ENCODE assay signal across 8 cellular contexts in genomic region chr7:66635322-66636252, GRCh38. TPM values are rescaled to one million over a fixed set of nuclear protein-coding genes. Genes with fewer than 3 reads are reported as not detected.
A peak's percentile ranks its signal among the peaks of the same experiment; 100 is the strongest.
DNase-seq lines count a peak whose midpoint lies in the region; ATAC-seq, FAIRE-seq and TF ChIP-seq lines count a peak whose summit lies in the region.
"Not testable (repeated sequence)": the region's sequence is repeated elsewhere in the genome, so short reads cannot be mapped to it uniquely, and the experiment has no call there.

No MANE protein-coding gene starts in this region.

- TF ChIP-seq RAD21 in K562 (CRISPR knock-in tag; conservative IDR thresholded peaks at IDR 0.05 in 1 of 2, IDR thresholded peaks at IDR 0.05 in 1 of 2) = not testable (repeated sequence)

- H3K4me1 ChIP-seq in K562 (replicated peaks in 1 of 2; ENCODE audit: control insufficient read depth in 2 of 2, insufficient read depth in 2 of 2, low read length in 2 of 2) = peaks cover 23 to 25% of the 10 kb centered on the region in 2 experiments

- BruUV-seq in K562 (replicated peaks; lab: Mats Ljungman, UMichigan) = not testable (repeated sequence)

- peak overlapping the region; percentile 7; the same call in 1 of the 2 replicates for H3K4me2 ChIP-seq in K562 (ENCODE audit: insufficient read depth, low read length)

- not testable (repeated sequence) for H3K9me3 Mint-ChIP-seq in activated B cell treated with CpG ODN at 0.5 μM for 24 hours; natural killer cell treated with Interleukin-12 subunit alpha and Interleukin-12 subunit beta and Interleukin-15 and Interleukin-18, amount 100 ng/mL, for 72 hours

- not testable (repeated sequence) for TF ChIP-seq CTCF in activated B cell treated with CpG ODN at 0.5 μM for 24 hours (IDR thresholded peaks at IDR 0.05); K562 (IDR thresholded peaks at IDR 0.05 in 2 of 3, conservative IDR thresholded peaks at IDR 0.05 in 1 of 3; ENCODE audit: insufficient read depth in 2 of 3, low read depth in 1 of 3, low read length in 3 of 3); foreskin fibroblast (IDR thresholded peaks at IDR 0.05; ENCODE audit: low read depth, low read length)

- POLR2A ChIA-PET in activated B cell treated with CpG ODN at 0.5 μM for 24 hours (lab: Charles Lee) = interaction anchor here (0.7 to 1.4 kb wide), 3 partner anchors 18 to 101 kb away, joined by 3 to 6 read pairs (median 3); no protein-coding TSS in a partner anchor
- POLR2A ChIA-PET in K562 (lab: Yijun Ruan, JAX) = not testable (repeated sequence)

- peak overlapping the region; percentile 61 for H3K27ac Mint-ChIP-seq in activated B cell treated with CpG ODN at 0.5 μM for 24 hours
- peak overlapping the region in 1 of 2 donors; percentile 71 for H3K27ac Mint-ChIP-seq in natural killer cell treated with Interleukin-12 subunit alpha and Interleukin-12 subunit beta and Interleukin-15 and Interleukin-18, amount 100 ng/mL, for 72 hours

- peaks cover 19% of the 10 kb centered on the region for H4K20me1 ChIP-seq in K562 (replicated peaks; ENCODE audit: control insufficient read depth, insufficient read depth, low read length)

- not testable (repeated sequence) for H3K79me2 ChIP-seq in K562 (ENCODE audit: control insufficient read depth, insufficient read depth, low read length)

- not testable (repeated sequence) for H3K4me3 Mint-ChIP-seq in activated B cell treated with CpG ODN at 0.5 μM for 24 hours
- H3K4me3 Mint-ChIP-seq in natural killer cell treated with Interleukin-12 subunit alpha and Interleukin-12 subunit beta and Interleukin-15 and Interleukin-18, amount 100 ng/mL, for 72 hours = peak overlapping the region; percentile 62

- H3K27ac ChIP-seq in K562 (ENCODE audit: extremely low read depth, low read depth, low read length) = not testable (repeated sequence)
- peak overlapping the region; percentile 51 for H3K27ac ChIP-seq in temporal lobe (ENCODE audit: low read depth, low read length)

- TF ChIP-seq POLR2A in K562 (conservative IDR thresholded peaks at IDR 0.05) = not testable (repeated sequence)

- TF ChIP-seq EP300 in K562 (IDR thresholded peaks at IDR 0.05; ENCODE audit: low read length) = not testable (repeated sequence)

- not testable (repeated sequence) for H3K27me3 ChIP-seq in K562 (ENCODE audit: control insufficient read depth in 2 of 2, insufficient read depth in 2 of 2, low read length in 2 of 2)

- H3K4me3 ChIP-seq in K562; foreskin fibroblast (ENCODE audit: low read depth in 1 of 2, low read length in 2 of 2): not testable (repeated sequence)

- not testable (repeated sequence) for H2AFZ ChIP-seq in K562 (ENCODE audit: low read depth, low read length)

- CTCF ChIA-PET in activated B cell treated with CpG ODN at 0.5 μM for 24 hours (lab: Charles Lee); K562 (lab: Yijun Ruan, JAX; ENCODE audit: low intra/inter-chr PET ratio): not testable (repeated sequence)

- peaks cover 27% of the 10 kb centered on the region for H3K36me3 ChIP-seq in K562 (ENCODE audit: control insufficient read depth, insufficient read depth, low read length)

- not testable (repeated sequence) for H3K27me3 Mint-ChIP-seq in activated B cell treated with CpG ODN at 0.5 μM for 24 hours; natural killer cell treated with Interleukin-12 subunit alpha and Interleukin-12 subunit beta and Interleukin-15 and Interleukin-18, amount 100 ng/mL, for 72 hours

- peak; percentile 38 for ATAC-seq in HG02798 (IDR thresholded peaks at IDR 0.05; ENCODE audit: poor library complexity, unreplicated experiment)
- peak; percentile 55 for ATAC-seq in activated B cell treated with CpG ODN at 0.5 μM for 24 hours (ENCODE audit: low read depth)
- ATAC-seq in K562 = peak; percentile 66
- ATAC-seq in natural killer cell treated with Interleukin-12 subunit alpha and Interleukin-12 subunit beta and Interleukin-15 and Interleukin-18, amount 100 ng/mL, for 72 hours = peak; percentile 71 to 94

- H3K4me1 Mint-ChIP-seq in activated B cell treated with CpG ODN at 0.5 μM for 24 hours = peaks cover 40% of the 10 kb centered on the region
- peaks cover 24 to 45% of the 10 kb centered on the region in 2 donors for H3K4me1 Mint-ChIP-seq in natural killer cell treated with Interleukin-12 subunit alpha and Interleukin-12 subunit beta and Interleukin-15 and Interleukin-18, amount 100 ng/mL, for 72 hours (ENCODE audit: low read depth in 2 of 2)

- H3K36me3 Mint-ChIP-seq in activated B cell treated with CpG ODN at 0.5 μM for 24 hours (ENCODE audit: low read depth) = peaks cover 48% of the 10 kb centered on the region
- peaks cover 15% of the 10 kb centered on the region for H3K36me3 Mint-ChIP-seq in natural killer cell treated with Interleukin-12 subunit alpha and Interleukin-12 subunit beta and Interleukin-15 and Interleukin-18, amount 100 ng/mL, for 72 hours

- DNase-seq in EH (ENCODE audit: low read depth) = peak; percentile 83
- DNase-seq in NOMO-1 treated with DMSO at 0.1 percent for 48 hours (lab: John Stamatoyannopoulos, UW; ENCODE audit: unreplicated experiment) = peak; percentile 75
- DNase-seq in activated B cell treated with CpG ODN at 0.5 μM for 24 hours; natural killer cell treated with Interleukin-12 subunit alpha and Interleukin-12 subunit beta and Interleukin-15 and Interleukin-18, amount 100 ng/mL, for 72 hours (ENCODE audit: low spot score): not testable (repeated sequence)
- DNase-seq in K562 (ENCODE audit: extremely low read depth in 1 of 4, low spot score in 3 of 4) = peak in 1 of 4 experiments; percentile 58
- DNase-seq in foreskin fibroblast = peak; percentile 52 to 79

- H3K9me1 ChIP-seq in K562 (ENCODE audit: control insufficient read depth, insufficient read depth, low read length) = not testable (repeated sequence)

- H3K9me3 ChIP-seq in K562 (replicated peaks; ENCODE audit: control insufficient read depth, insufficient read depth, low read depth, low read length) = not testable (repeated sequence)

- in situ Hi-C loops in K562 (cut with MboI) = loop anchor here (5.0 kb wide), 1 partner anchor 37 kb away; no protein-coding TSS in a partner anchor

- peak; percentile 95 for FAIRE-seq in K562 (lab: Jason Lieb, UNC)

- H3K9ac ChIP-seq in K562 (ENCODE audit: insufficient read depth in 1 of 2, low read depth in 2 of 2, low read length in 2 of 2) = not testable (repeated sequence)

- WGBS in K562 (ENCODE audit: insufficient coverage, low coverage, missing lambda C conversion rate) = 15% methylated on average over 5 of the region's 11 CpGs

- intact Hi-C loops in activated B cell treated with CpG ODN at 0.5 μM for 24 hours (cut with micrococcal nuclease); K562 (cut with micrococcal nuclease): not testable (repeated sequence)

TF ChIP-seq in K562, 482 proteins besides CTCF, POLR2A, EP300 and RAD21 (continues in another document):
- TF ChIP-seq C11orf30 (IDR thresholded peaks at IDR 0.05; ENCODE audit: low read depth) (peak; percentile 27; the same call in 1 of the 2 replicates), ZNF589 (CRISPR knock-in tag; IDR thresholded peaks at IDR 0.05; ENCODE audit: low read depth) (0 out of 2 replicates have a peak, but pooled peaks have one; percentile 28), MAFK (IDR thresholded peaks at IDR 0.05; ENCODE audit: low read length) (peak; percentile 17; the same call in 1 of the 2 replicates), NR2C2 (tag; IDR thresholded peaks at IDR 0.05) (peak; percentile 29; the same call in 1 of the 2 replicates), DPF2 (IDR thresholded peaks at IDR 0.05) (0 out of 2 replicates have a peak, but pooled peaks have one; percentile 30), JUN (IDR thresholded peaks at IDR 0.05; ENCODE audit: borderline replicate concordance, low read depth, low read length) (0 out of 2 replicates have a peak, but pooled peaks have one; percentile 33), MAFF (IDR thresholded peaks at IDR 0.05; ENCODE audit: low read length) (peak; percentile 36; the same call in 1 of the 2 replicates)
- TF ChIP-seq NR2C2 (CRISPR knock-in tag; IDR thresholded peaks at IDR 0.05); JUN (CRISPR knock-in tag; IDR thresholded peaks at IDR 0.05; ENCODE audit: borderline replicate concordance): not testable (repeated sequence)

RNA-seq across cellular contexts. Expression of gene KCTD7, which starts 6.9 kb away (rescaled TPM):
- total RNA-seq in activated B cell treated with CpG ODN at 0.5 μM for 24 hours = 12.8 and 13.2 TPM in 2 replicates
- total RNA-seq in K562 (2011; cell fraction: chromatin; rRNA removed; ENCODE audit: low replicate concordance) = 25.1 and 37.5 TPM in 2 replicates
- total RNA-seq in K562 (2011; cell fraction: nucleolus; rRNA removed) = 22.6 and 24.3 TPM in 2 replicates
- total RNA-seq in K562 (2011; cell fraction: nucleoplasm; rRNA removed) = 26.7 and 37.0 TPM in 2 replicates
- total RNA-seq in K562 (2014; rRNA removed) = 5.0 and 10.3 TPM in 2 replicates
- 9.0 and 9.6 TPM in 2 replicates for total RNA-seq in K562 (2014; rRNA removed; fragmentation: Illumina TruSeq; extraction: Trizol)
- total RNA-seq in K562 (2015; rRNA removed; fragmentation: Illumina TruSeq; extraction: Trizol) = 7.6 and 8.2 TPM in 2 replicates
- total RNA-seq in K562 (2021) = 11.4 and 12.3 TPM in 2 replicates
- polyA plus RNA-seq in K562 (2011; rRNA removed) = 23.6 and 26.0 TPM in 2 replicates
- polyA plus RNA-seq in K562 (2011; cell fraction: cytosol; rRNA removed) = 25.6 and 33.4 TPM in 2 replicates
- 46.8 and 68.8 TPM in 2 replicates for polyA plus RNA-seq in K562 (2011; cell fraction: nucleus; rRNA removed)
- 7.9 and 17.0 TPM in 2 replicates for polyA plus RNA-seq in K562 (2012)
- 10.6 and 11.8 TPM in 2 replicates for polyA plus RNA-seq in K562 (2014; fragmentation: Illumina TruSeq; extraction: Trizol)
- polyA plus RNA-seq in K562 (2014; fragmentation: Nextera tagmentation; extraction: Ambion mirVana) = 1 to 10 TPM; 1.5 to 1.7 TPM
- 10.1 and 11.7 TPM in 2 replicates for polyA plus RNA-seq in K562 (2014; rRNA removed)
- polyA minus RNA-seq in K562 (2011; rRNA and poly(A)+ RNA removed) = 10.4 and 17.3 TPM in 2 replicates
- 7.6 and 9.8 TPM in 2 replicates for polyA minus RNA-seq in K562 (2011; cell fraction: cytosol; rRNA and poly(A)+ RNA removed)
- polyA minus RNA-seq in K562 (2011; cell fraction: nucleus; rRNA and poly(A)+ RNA removed) = 10.2 and 12.0 TPM in 2 replicates
- 10 to 100 TPM; 10.4 to 14.8 TPM for total RNA-seq in natural killer cell treated with Interleukin-12 subunit alpha and Interleukin-12 subunit beta and Interleukin-15 and Interleukin-18, amount 100 ng/mL, for 72 hours
- 39.1 TPM for total RNA-seq in temporal lobe
